In the genomic region with DNA sequence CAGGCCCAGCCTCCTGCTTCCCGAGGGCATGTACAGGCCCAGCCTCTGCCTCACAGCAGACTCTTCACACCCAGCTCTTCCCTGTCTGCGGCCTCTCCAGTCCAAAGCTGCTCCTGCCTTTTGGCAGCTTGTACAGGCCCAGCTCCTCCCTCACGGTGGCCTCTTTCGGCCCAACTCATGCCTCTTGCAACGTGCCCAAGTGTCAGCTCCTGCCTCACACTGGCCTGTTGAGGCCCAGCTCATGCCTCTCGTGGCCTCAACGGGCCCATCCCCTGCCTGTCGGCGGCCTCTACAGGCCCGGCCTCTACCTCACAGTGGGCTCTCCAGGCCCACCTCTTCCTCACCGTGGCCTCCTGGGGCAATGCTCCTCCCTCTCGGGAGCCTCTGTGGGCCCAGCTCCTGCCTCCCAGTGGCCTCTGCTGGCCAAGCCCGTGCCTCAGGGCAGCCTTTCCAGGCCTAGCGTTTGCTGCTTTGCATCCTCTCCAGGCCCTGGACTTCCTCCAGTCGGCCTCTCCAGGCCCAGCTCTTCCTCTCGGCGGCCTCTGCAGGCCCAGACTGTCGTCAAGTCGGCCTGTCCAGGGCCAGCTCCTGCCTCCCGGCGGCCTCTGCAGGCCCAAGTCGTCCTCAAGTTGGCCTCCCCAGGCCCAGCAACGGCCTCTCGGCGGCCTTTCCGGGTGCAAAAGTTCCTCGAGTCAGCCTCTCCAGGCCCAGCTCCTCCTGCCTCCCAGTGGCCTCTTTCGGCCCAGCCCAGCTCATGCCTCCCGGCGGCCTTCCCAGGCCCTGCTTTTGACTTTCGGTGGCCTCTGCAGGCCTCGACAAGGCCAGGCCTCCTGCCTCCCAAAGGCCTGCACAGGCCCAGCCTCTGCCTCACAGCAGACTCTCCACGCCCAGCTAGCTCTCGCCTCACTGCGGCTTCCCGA, we compare ENCODE assay signal across 15 cellular contexts. TPM values are rescaled to one million over a fixed set of nuclear protein-coding genes. Genes with fewer than 3 reads are reported as not detected.
"Had no signal": no experiment of that assay in that cellular context is flagged by ENCODE, and none has a peak within 500 bp of the region (broad histone marks: within the 10 kb centered on the region; RNA-seq: fewer than 3 reads in every experiment).

No MANE protein-coding gene starts in this region.

RNA-seq across cellular contexts. Expression of gene WNT9A, which starts 22.6 kb away (rescaled TPM):
- total RNA-seq: activated B cell treated with CpG ODN at 0.5 μM for 24 hours; activated CD4-positive, alpha-beta T cell treated with anti-CD3 and anti-CD28 coated beads, Interleukin-2, amount 10 ng/mL, durations not matched to agents 24 days and 14 days; activated CD8-positive, alpha-beta memory T cell treated with anti-CD3 and anti-CD28 coated beads for 36 hours; activated CD8-positive, alpha-beta T cell treated with anti-CD3 and anti-CD28 coated beads for 36 hours; activated naive CD4-positive, alpha-beta T cell treated with anti-CD3 and anti-CD28 coated beads for 36 hours; activated T-helper 1 cell treated with anti-CD3 and anti-CD28 coated beads, Interleukin-12 subunit alpha, Interleukin-12 subunit beta, Interleukin-2, Interleukin-4 antibody, amounts not matched to agents 30 ng/mL and 10 ng/mL and 1 ng/mL, durations not matched to agents 14 hours and 24 hours and 36 hours had no signal

RNA-seq across cellular contexts. Expression of gene WNT3A, which starts 36.5 kb away (rescaled TPM):
- total RNA-seq: activated B cell treated with CpG ODN at 0.5 μM for 24 hours; activated CD4-positive, alpha-beta memory T cell treated with anti-CD3 and anti-CD28 coated beads for 36 hours; activated CD4-positive, alpha-beta T cell treated with anti-CD3 and anti-CD28 coated beads, Interleukin-2, amount 10 ng/mL, durations not matched to agents 24 days and 14 days; activated CD8-positive, alpha-beta memory T cell treated with anti-CD3 and anti-CD28 coated beads for 36 hours; activated CD8-positive, alpha-beta T cell treated with anti-CD3 and anti-CD28 coated beads for 36 hours; activated naive CD4-positive, alpha-beta T cell treated with anti-CD3 and anti-CD28 coated beads for 36 hours; activated T-cell treated with anti-CD3 and anti-CD28 coated beads, Interleukin-2, amount 50 U/mL, for 4 hours; activated T-cell treated with anti-CD3 and anti-CD28 coated beads, Interleukin-2, amount 50 U/mL, for 72 hours; activated T-helper 1 cell treated with anti-CD3 and anti-CD28 coated beads, Interleukin-12 subunit alpha, Interleukin-12 subunit beta, Interleukin-2, Interleukin-4 antibody, amounts not matched to agents 30 ng/mL and 10 ng/mL and 1 ng/mL, durations not matched to agents 14 hours and 24 hours and 36 hours; activated T-helper 17 cell treated with anti-CD3 and anti-CD28 coated beads, Interleukin-2, amount 50 U/mL, for 72 hours; adrenal gland; aorta; astrocyte; body of pancreas; cardiac septum had no signal
